11 cellular contexts compared by ENCODE assay signal in genomic region chr7:143395187-143396149, GRCh38. TPM values are rescaled to one million over a fixed set of nuclear protein-coding genes. Genes with fewer than 3 reads are reported as not detected.
DNase-seq lines count a peak whose midpoint lies in the region; ATAC-seq and TF ChIP-seq lines count a peak whose summit lies in the region.
"Had no signal": no experiment of that assay in that cellular context is flagged by ENCODE, and none has a peak within 500 bp of the region (broad histone marks: within the 10 kb centered on the region; RNA-seq: fewer than 3 reads in every experiment).

No MANE protein-coding gene starts in this region.

- peak; percentile 22 for DNase-seq in DMS153 (lab: John Stamatoyannopoulos, UW)
- no peak for DNase-seq in DMS153 treated with DMSO at 0.1 percent for 48 hours (lab: John Stamatoyannopoulos, UW; ENCODE audit: unreplicated experiment)
- DNase-seq in PC-9: no peak
- no peak for DNase-seq in fibroblast of pulmonary artery (ENCODE audit: low read depth)
- DNase-seq in psoas muscle: no peak
- DNase-seq in body of pancreas: no peak
- no peak for DNase-seq in AG08395 (ENCODE audit: low spot score)
- DNase-seq: 8988T, T-helper 1 cell had no signal

- H3K9me3 ChIP-seq in PC-9 (ENCODE audit: insufficient read depth, low read depth) (no peaks in the 10 kb centered on the region), psoas muscle (no peaks in the 10 kb centered on the region), body of pancreas (no peaks in the 10 kb centered on the region)

- WGBS in psoas muscle, 3 donors: 42 to 56% (median 44%) methylated on average over 21 of the region's 21 CpGs
- 67 to 86% methylated on average over 15 to 21 of the region's 21 CpGs for WGBS in body of pancreas, 2 donors

- H2AFZ ChIP-seq in PC-9: no peak overlapping the region

- no peaks in the 10 kb centered on the region for H4K20me1 ChIP-seq in PC-9 (ENCODE audit: insufficient read depth)

- H3K4me3 ChIP-seq in PC-9 (no peak overlapping the region), fibroblast of pulmonary artery (replicated peaks; ENCODE audit: low read depth, low read length) (no peak overlapping the region), psoas muscle (no peak overlapping the region), body of pancreas (no peak overlapping the region)

- POLR2A ChIA-PET in PC-9 (lab: Charles Lee; ENCODE audit: unreplicated experiment): interaction anchor here (0.6 kb wide), 1 partner anchor 99 kb away, joined by 4 read pairs; no protein-coding TSS in a partner anchor

- TF ChIP-seq POLR2A in body of pancreas (IDR thresholded peaks at IDR 0.05): no peak

- H3K9me2 ChIP-seq in PC-9 (ENCODE audit: insufficient read depth): no peaks in the 10 kb centered on the region

- no peak overlapping the region for H3K4me2 ChIP-seq in PC-9

- peak; percentile 6 to 23 (median 12) for ATAC-seq in psoas muscle
- ATAC-seq in body of pancreas: no peak
- no peak for ATAC-seq in HG02571 (IDR thresholded peaks at IDR 0.05; ENCODE audit: unreplicated experiment)

- TF ChIP-seq CTCF in PC-9 (conservative IDR thresholded peaks at IDR 0.05) (0 out of 2 replicates have a peak, but pooled peaks have one; percentile 17), fibroblast of pulmonary artery (IDR thresholded peaks at IDR 0.05; ENCODE audit: low read length, missing control alignments) (peak; percentile 24), psoas muscle (IDR thresholded peaks at IDR 0.05) (peak; percentile 5), body of pancreas (IDR thresholded peaks at IDR 0.05) (peak in 1 of 7 experiments; percentile 7)

- H3K27me3 ChIP-seq in PC-9 (ENCODE audit: insufficient read depth, low read depth): no peaks in the 10 kb centered on the region
- H3K27me3 ChIP-seq in psoas muscle (ENCODE audit: insufficient read depth in 3 of 3, low read length in 2 of 3): no peaks in the 10 kb centered on the region
- no peaks in the 10 kb centered on the region for H3K27me3 ChIP-seq in body of pancreas

- intact Hi-C loops in PC-9 (cut with micrococcal nuclease; ENCODE audit: unreplicated experiment) (no loop called here), psoas muscle (cut with DNase I) (no loop called here), body of pancreas (cut with DNase I) (no loop called here)

- no TSS peak for BruUV-seq in PC-9 (replicated peaks; lab: Mats Ljungman, UMichigan)

- H3K36me3 ChIP-seq in PC-9 (ENCODE audit: low read depth): 0 out of 2 replicates have a peak, but pooled peaks cover 13% of the 10 kb centered on the region
- peaks cover 0 to 25% of the 10 kb centered on the region in 2 donors for H3K36me3 ChIP-seq in psoas muscle (ENCODE audit: insufficient read depth in 1 of 2, low read depth in 1 of 2)
- peaks cover 0 to 3% of the 10 kb centered on the region in 2 donors for H3K36me3 ChIP-seq in body of pancreas (replicated peaks in 1 of 2; ENCODE audit: insufficient read depth in 1 of 2, low read depth in 2 of 2)

- CTCF ChIA-PET in PC-9 (lab: Charles Lee): no interaction called here

- H3F3A ChIP-seq in PC-9 (ENCODE audit: insufficient read depth, low read depth): 0 out of 2 replicates have a peak, but pooled peaks cover 4% of the 10 kb centered on the region

- no peaks in the 10 kb centered on the region for H3K79me2 ChIP-seq in PC-9 (ENCODE audit: low read depth)

- H3K4me1 ChIP-seq in PC-9 (replicated peaks; ENCODE audit: insufficient read depth) (no peaks in the 10 kb centered on the region), psoas muscle (peaks cover 12% of the 10 kb centered on the region), body of pancreas (peaks cover 36% of the 10 kb centered on the region)

- H3K27ac ChIP-seq in PC-9: no peak overlapping the region
- H3K27ac ChIP-seq in psoas muscle: no peak overlapping the region
- H3K27ac ChIP-seq in body of pancreas: no peak overlapping the region

RNA-seq across cellular contexts. Expression of gene EPHA1, which starts 13.2 kb away (rescaled TPM):
- 35.5 and 39.3 TPM in 2 replicates for total RNA-seq in PC-9 (2021)
- under 1 TPM in 2 of 4 donors, not detected in 2; 0.28 to 0.38 TPM for total RNA-seq in psoas muscle
- polyA plus RNA-seq in psoas muscle: under 1 TPM in 2 of 3 donors, not detected in 1; 0.07 to 0.12 TPM
- 10 to 100 TPM in 1 of 2 donors, 1 to 10 TPM in 1; 9.9 to 14.3 TPM for total RNA-seq in body of pancreas
- total RNA-seq: LHCN-M2 had no signal

RNA-seq across cellular contexts. Expression of gene ZYX, which starts 14.3 kb away (rescaled TPM):
- total RNA-seq in PC-9 (2021) (145 and 167 TPM in 2 replicates), psoas muscle (100 to 1,000 TPM in 2 of 4 donors, 10 to 100 TPM in 2; 60.4 to 134 (median 96.0) TPM), body of pancreas (10 to 100 TPM; 40.2 to 60.6 TPM)
- 100 to 1,000 TPM in 1 of 3 donors, 10 to 100 TPM in 2; 34.4 to 215 (median 57.6) TPM for polyA plus RNA-seq in psoas muscle

RNA-seq across cellular contexts. Expression of gene FAM131B, which starts 33.0 kb away (rescaled TPM):
- 0.65 and 0.80 TPM in 2 replicates for total RNA-seq in PC-9 (2021)
- 1 to 10 TPM in 1 of 4 donors, under 1 TPM in 3; 0.25 to 1.0 (median 0.61) TPM for total RNA-seq in psoas muscle
- polyA plus RNA-seq in psoas muscle: under 1 TPM; 0.13 to 0.27 (median 0.21) TPM
- under 1 TPM in 1 of 2 donors, not detected in 1; 0.26 TPM for total RNA-seq in body of pancreas

RNA-seq across cellular contexts. Expression of gene TAS2R60, which starts 47.8 kb away (rescaled TPM):
- total RNA-seq in PC-9 (2021) (not detected in 2 replicates), psoas muscle (not detected), body of pancreas (not detected)
- not detected for polyA plus RNA-seq in psoas muscle
- total RNA-seq: LHCN-M2 had no signal

Comparison
In these comparisons a context has a peak if more than half of its experiments do, and no peak if none do; other contexts are left out.
1. ATAC-seq: peak in psoas muscle (4 of 4); none in body of pancreas (single experiment) and HG02571 (single experiment).
2. RNA of gene EPHA1, which starts 13.2 kb away (total RNA-seq): 35.5 to 39.3 TPM in PC-9 and 9.9 to 14.3 TPM in body of pancreas; 0.28 to 0.38 TPM in psoas muscle; every median in the first group is over 4 times any median in the second.